Comparison of ENCODE assay signal across 21 cellular contexts in genomic region chr2:109342451-109342850, GRCh38.
"Had no signal": no experiment of that assay in that cellular context is flagged by ENCODE, and none has a peak within 500 bp of the region (broad histone marks: within the 10 kb centered on the region; RNA-seq: fewer than 3 reads in every experiment).

No MANE protein-coding gene starts in this region.

- H3K9me3 ChIP-seq: heart right ventricle, mucosa of descending colon, prostate gland, right lobe of liver, testis, tibial nerve, upper lobe of right lung, vagina had no signal

- H3K27ac ChIP-seq: dorsolateral prefrontal cortex, heart right ventricle, neural progenitor cell, parathyroid adenoma, prostate gland, right lobe of liver, testis, tibial nerve, upper lobe of right lung, vagina had no signal

- H3K4me3 Mint-ChIP-seq: naive thymus-derived CD8-positive, alpha-beta T cell; neural progenitor cell; stimulated activated memory B cell treated with anti-CD40 and anti-IgM and Interleukin-4, amounts not matched to agents 10 μg/mL and 1 μg/mL and 100 μg/mL, for 72 hours; stimulated activated naive CD8-positive, alpha-beta T cell treated with anti-CD3 and anti-CD28 coated beads, Interleukin-15, Interleukin-2, amounts not matched to agents 100 ng/mL and 50 ng/mL, for 24 hours had no signal

- H3K4me1 ChIP-seq: prostate gland, right lobe of liver, testis, tibial nerve had no signal

- H3K4me1 Mint-ChIP-seq: stimulated activated memory B cell treated with anti-CD40 and anti-IgM and Interleukin-4, amounts not matched to agents 10 μg/mL and 1 μg/mL and 100 μg/mL, for 72 hours had no signal

- H3K9me3 Mint-ChIP-seq: naive thymus-derived CD8-positive, alpha-beta T cell; stimulated activated memory B cell treated with anti-CD40 and anti-IgM and Interleukin-4, amounts not matched to agents 10 μg/mL and 1 μg/mL and 100 μg/mL, for 72 hours; stimulated activated naive CD8-positive, alpha-beta T cell treated with anti-CD3 and anti-CD28 coated beads, Interleukin-15, Interleukin-2, amounts not matched to agents 100 ng/mL and 50 ng/mL, for 24 hours had no signal

- H3K27me3 ChIP-seq: dorsolateral prefrontal cortex, heart right ventricle, neural progenitor cell, right lobe of liver, testis, tibial nerve, upper lobe of right lung, vagina had no signal

- H3K9ac ChIP-seq: neural progenitor cell, parathyroid adenoma had no signal

- ATAC-seq: esophagus mucosa; heart right ventricle; mucosa of descending colon; naive thymus-derived CD8-positive, alpha-beta T cell; right lobe of liver; stimulated activated memory B cell treated with anti-CD40 and anti-IgM and Interleukin-4, amounts not matched to agents 10 μg/mL and 1 μg/mL and 100 μg/mL, for 72 hours; upper lobe of right lung had no signal

- H3K4me3 ChIP-seq: dorsolateral prefrontal cortex, heart right ventricle, mucosa of descending colon, neural progenitor cell, prostate gland, right lobe of liver, testis, tibial nerve, upper lobe of right lung, vagina had no signal

- DNase-seq: cortex of kidney; dorsolateral prefrontal cortex; effector memory CD4-positive, alpha-beta T cell; heart right ventricle; hypothalamus; kidney glomerular epithelial cell; mucosa of descending colon; naive thymus-derived CD8-positive, alpha-beta T cell; occipital lobe; stimulated activated CD4-positive, alpha-beta T cell treated with anti-CD3 and anti-CD28 coated beads, Interleukin-4, amount 100 ng/mL, for 24 hours; testis; upper lobe of right lung had no signal

- H3K36me3 ChIP-seq: heart right ventricle, neural progenitor cell, prostate gland, right lobe of liver, tibial nerve, upper lobe of right lung, vagina had no signal

- H3K27me3 Mint-ChIP-seq: stimulated activated naive CD8-positive, alpha-beta T cell treated with anti-CD3 and anti-CD28 coated beads, Interleukin-15, Interleukin-2, amounts not matched to agents 100 ng/mL and 50 ng/mL, for 24 hours had no signal

- H3K36me3 Mint-ChIP-seq: naive thymus-derived CD8-positive, alpha-beta T cell; stimulated activated memory B cell treated with anti-CD40 and anti-IgM and Interleukin-4, amounts not matched to agents 10 μg/mL and 1 μg/mL and 100 μg/mL, for 72 hours had no signal

- H3K79me2 ChIP-seq: parathyroid adenoma had no signal

- H3K27ac Mint-ChIP-seq: neural progenitor cell; stimulated activated memory B cell treated with anti-CD40 and anti-IgM and Interleukin-4, amounts not matched to agents 10 μg/mL and 1 μg/mL and 100 μg/mL, for 72 hours; stimulated activated naive CD8-positive, alpha-beta T cell treated with anti-CD3 and anti-CD28 coated beads, Interleukin-15, Interleukin-2, amounts not matched to agents 100 ng/mL and 50 ng/mL, for 24 hours had no signal

- H2AFZ ChIP-seq: neural progenitor cell, parathyroid adenoma had no signal
